ENCODE assay signal across 9 cellular contexts in the genomic region with DNA sequence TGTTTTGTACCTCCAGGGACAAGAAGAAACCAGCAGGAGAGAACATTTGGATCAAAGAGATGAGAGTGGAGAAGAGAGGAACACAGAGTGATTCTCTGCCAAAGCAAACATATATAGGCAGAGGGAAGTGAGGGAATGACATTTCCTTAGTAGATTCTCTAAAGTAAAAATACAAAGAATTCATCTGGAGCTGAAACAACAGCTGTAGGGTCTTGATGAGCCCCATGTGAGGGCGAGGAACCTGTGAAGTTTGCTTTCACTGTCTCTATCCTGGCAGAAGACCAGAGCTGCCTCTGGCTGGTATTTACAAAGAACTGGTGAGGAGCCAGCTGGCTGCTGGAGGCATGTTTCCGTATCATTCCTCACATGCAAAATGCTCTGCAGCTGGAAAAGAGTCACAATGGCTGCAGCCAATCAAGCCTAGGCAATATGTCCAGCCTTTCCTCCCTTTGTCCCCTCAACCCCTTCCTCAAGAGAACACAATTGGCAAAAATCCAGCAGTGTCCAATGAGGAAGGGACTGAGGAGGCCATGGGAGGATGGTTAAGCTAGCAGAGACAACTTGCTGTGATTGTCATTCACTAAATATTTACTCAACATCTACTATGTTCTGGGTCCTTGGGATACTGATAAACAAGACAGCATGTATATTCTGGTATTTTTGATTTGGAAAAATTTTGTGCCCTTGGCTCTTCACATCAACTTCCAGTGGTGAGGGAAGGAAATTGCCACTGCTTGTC.
DNase-seq lines count a peak whose midpoint lies in the region; ATAC-seq and TF ChIP-seq lines count a peak whose summit lies in the region.
"Had no signal": no experiment of that assay in that cellular context is flagged by ENCODE, and none has a peak within 500 bp of the region (broad histone marks: within the 10 kb centered on the region; RNA-seq: fewer than 3 reads in every experiment).

No MANE protein-coding gene starts in this region.

- H3K36me3 Mint-ChIP-seq in neural crest cell (ENCODE audit: low read depth) = no peaks in the 10 kb centered on the region
- H3K36me3 Mint-ChIP-seq: activated naive CD4-positive, alpha-beta T cell treated with anti-CD3 and anti-CD28 coated beads, Interleukin-2, amount 50 U/mL, for 24 hours had no signal

- DNase-seq in AG10803 (ENCODE audit: low read depth) (peak; percentile 86), NCI-H446 treated with DMSO at 0.1 percent for 48 hours (lab: John Stamatoyannopoulos, UW) (peak; percentile 92), neural crest cell (ENCODE audit: low read depth, low spot score) (no peak), DMS79 treated with DMSO at 0.1 percent for 48 hours (lab: John Stamatoyannopoulos, UW) (no peak), amniotic stem cell (lab: John Stamatoyannopoulos, UW) (no peak)
- no peak for DNase-seq in activated T-cell treated with anti-CD3 and anti-CD28 coated beads, Interleukin-2, amount 50 U/mL, for 1 hour
- no peak for DNase-seq in activated naive CD4-positive, alpha-beta T cell (lab: John Stamatoyannopoulos, UW)

- H3K4me3 Mint-ChIP-seq in neural crest cell = no peak overlapping the region
- H3K4me3 Mint-ChIP-seq: activated naive CD4-positive, alpha-beta T cell treated with anti-CD3 and anti-CD28 coated beads, Interleukin-2, amount 50 U/mL, for 24 hours had no signal

- H3K4me1 Mint-ChIP-seq in neural crest cell = peaks cover 17% of the 10 kb centered on the region

- H3K9me3 Mint-ChIP-seq in neural crest cell = no peaks in the 10 kb centered on the region
- H3K9me3 Mint-ChIP-seq: activated naive CD4-positive, alpha-beta T cell treated with anti-CD3 and anti-CD28 coated beads, Interleukin-2, amount 50 U/mL, for 24 hours had no signal

- H3K4me3 ChIP-seq in AG10803 (ENCODE audit: low read length) = no peak overlapping the region

- ATAC-seq in esophagus mucosa = peak; percentile 55

- H3K27me3 Mint-ChIP-seq in neural crest cell (ENCODE audit: low read depth) = no peaks in the 10 kb centered on the region
- H3K27me3 Mint-ChIP-seq: activated naive CD4-positive, alpha-beta T cell treated with anti-CD3 and anti-CD28 coated beads, Interleukin-2, amount 50 U/mL, for 24 hours had no signal

- H3K27ac Mint-ChIP-seq in neural crest cell (ENCODE audit: unreplicated experiment) = peak overlapping the region; percentile 94
- H3K27ac Mint-ChIP-seq: activated naive CD4-positive, alpha-beta T cell treated with anti-CD3 and anti-CD28 coated beads, Interleukin-2, amount 50 U/mL, for 24 hours had no signal

- TF ChIP-seq CTCF in AG10803 (conservative IDR thresholded peaks at IDR 0.05; ENCODE audit: low read length) (no peak), neural crest cell (conservative IDR thresholded peaks at IDR 0.05) (no peak)

Comparison
In these comparisons a context has a peak if more than half of its experiments do, and no peak if none do; other contexts are left out.
1. DNase-seq: peak in AG10803 (single experiment) and NCI-H446 treated with DMSO at 0.1 percent for 48 hours (single experiment); none in neural crest cell (single experiment), activated T-cell treated with anti-CD3 and anti-CD28 coated beads, Interleukin-2, amount 50 U/mL, for 1 hour (single experiment), DMS79 treated with DMSO at 0.1 percent for 48 hours (single experiment), amniotic stem cell (single experiment) and activated naive CD4-positive, alpha-beta T cell (0 of 4).